Comparison of ENCODE assay signal across 1 cellular context in genomic region chr9:74449060-74449459, GRCh38.
TF ChIP-seq lines count a peak whose summit lies in the region.

No MANE protein-coding gene starts in this region.

TF ChIP-seq in HepG2, 621 proteins besides CTCF, POLR2A, EP300 and RAD21 (continued from another document):
- TF ChIP-seq MNT (IDR thresholded peaks at IDR 0.05), result no peak
- no peak for TF ChIP-seq WIZ (CRISPR knock-in tag; IDR thresholded peaks at IDR 0.05)
- no peak for TF ChIP-seq EHMT2 (IDR thresholded peaks at IDR 0.05; ENCODE audit: borderline replicate concordance, low read depth, low read length)
- TF ChIP-seq HMG20A (CRISPR knock-in tag; IDR thresholded peaks at IDR 0.05; ENCODE audit: borderline replicate concordance), result no peak
- no peak for TF ChIP-seq ESRRA (CRISPR knock-in tag; IDR thresholded peaks at IDR 0.05; ENCODE audit: low read depth)
- no peak for TF ChIP-seq KLF13 (CRISPR knock-in tag; IDR thresholded peaks at IDR 0.05)
- TF ChIP-seq KDM2A (CRISPR knock-in tag; IDR thresholded peaks at IDR 0.05; ENCODE audit: borderline replicate concordance, low read depth), result no peak
- TF ChIP-seq ZNF335 (CRISPR knock-in tag; IDR thresholded peaks at IDR 0.05), result no peak
- TF ChIP-seq RBM39 (IDR thresholded peaks at IDR 0.05; ENCODE audit: low read depth, low read length, poor library complexity, severe bottlenecking), result no peak
- TF ChIP-seq ELK4 (CRISPR knock-in tag; IDR thresholded peaks at IDR 0.05; ENCODE audit: borderline replicate concordance), result no peak
- no peak for TF ChIP-seq ZNF878 (CRISPR knock-in tag; IDR thresholded peaks at IDR 0.05)
